Comparison of ENCODE assay signal across 18 cellular contexts in genomic region chr1:86191958-86192357, GRCh38. TPM values are rescaled to one million over a fixed set of nuclear protein-coding genes. Genes with fewer than 3 reads are reported as not detected.
"Had no signal": no experiment of that assay in that cellular context is flagged by ENCODE, and none has a peak within 500 bp of the region (broad histone marks: within the 10 kb centered on the region; RNA-seq: fewer than 3 reads in every experiment).

No MANE protein-coding gene starts in this region.

- H3K9me3 ChIP-seq: gastroesophageal sphincter, left lung, lower lobe of right lung, ovary, right atrium auricular region, stomach had no signal

- ATAC-seq: esophagus mucosa; gastroesophageal sphincter; lower lobe of right lung; natural killer cell treated with Interleukin-12 subunit alpha and Interleukin-12 subunit beta and Interleukin-15 and Interleukin-18, amount 100 ng/mL, for 72 hours had no signal

- H2AFZ ChIP-seq: neural progenitor cell had no signal

- H3K27me3 ChIP-seq: gastroesophageal sphincter, left lung, neural progenitor cell, ovary, right atrium auricular region, stomach had no signal

- H3K4me2 ChIP-seq: neural progenitor cell had no signal

- FAIRE-seq: keratinocyte, small intestine had no signal

- DNase-seq: effector memory CD4-positive, alpha-beta T cell; glutamatergic neuron; immature natural killer cell; left lung; lower lobe of right lung; nucleus accumbens; ovary; small intestine; stimulated activated CD4-positive, alpha-beta T cell treated with anti-CD3 and anti-CD28 coated beads, Interleukin-12 subunit alpha, Interleukin-12 subunit beta, amount 100 ng/mL, for 4 hours; stimulated activated naive CD4-positive, alpha-beta T cell; stomach; trophoblast cell had no signal

- H3K9ac ChIP-seq: neural progenitor cell had no signal

- H3K36me3 ChIP-seq: gastroesophageal sphincter, left lung, lower lobe of right lung, neural progenitor cell, ovary, right atrium auricular region, stomach had no signal

- H3K4me1 ChIP-seq: lower lobe of right lung, right atrium auricular region, stomach had no signal

- H3K4me3 ChIP-seq: gastroesophageal sphincter, left lung, lower lobe of right lung, neural progenitor cell, ovary, right atrium auricular region, stomach had no signal

- H3K27ac ChIP-seq: left lung, lower lobe of right lung, neural progenitor cell, ovary, right atrium auricular region, stomach had no signal

RNA-seq across cellular contexts. Expression of gene COL24A1, which starts 35.4 kb away (rescaled TPM):
- total RNA-seq: esophagus mucosa; natural killer cell treated with Interleukin-12 subunit alpha and Interleukin-12 subunit beta and Interleukin-15 and Interleukin-18, amount 100 ng/mL, for 72 hours had no signal
- polyA plus RNA-seq: keratinocyte had no signal
